Comparison of ENCODE assay signal across 1 cellular context in genomic region chr1:62436039-62436465, GRCh38.
TF ChIP-seq lines count a peak whose summit lies in the region.

No MANE protein-coding gene starts in this region.

TF ChIP-seq in HepG2, 621 proteins besides CTCF, POLR2A, EP300 and RAD21 (continued from another document and continues in another):
- TF ChIP-seq, protein P1, sequence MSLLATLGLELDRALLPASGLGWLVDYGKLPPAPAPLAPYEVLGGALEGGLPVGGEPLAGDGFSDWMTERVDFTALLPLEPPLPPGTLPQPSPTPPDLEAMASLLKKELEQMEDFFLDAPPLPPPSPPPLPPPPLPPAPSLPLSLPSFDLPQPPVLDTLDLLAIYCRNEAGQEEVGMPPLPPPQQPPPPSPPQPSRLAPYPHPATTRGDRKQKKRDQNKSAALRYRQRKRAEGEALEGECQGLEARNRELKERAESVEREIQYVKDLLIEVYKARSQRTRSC (CRISPR knock-in tag; IDR thresholded peaks at IDR 0.05; ENCODE audit: low read depth), result no peak
- TF ChIP-seq ZNF563 (CRISPR knock-in tag; IDR thresholded peaks at IDR 0.05) (0 out of 2 replicates have a peak, but pooled peaks have one; percentile 28), PLRG1 (conservative IDR thresholded peaks at IDR 0.05) (no peak), RCOR2 (CRISPR knock-in tag; IDR thresholded peaks at IDR 0.05) (0 out of 2 replicates have a peak, but pooled peaks have one; percentile 25), ZFP62 (CRISPR knock-in tag; IDR thresholded peaks at IDR 0.05) (no peak), MAX (IDR thresholded peaks at IDR 0.05) (no peak), STAT6 (CRISPR knock-in tag; IDR thresholded peaks at IDR 0.05; ENCODE audit: borderline replicate concordance) (no peak), SMARCE1 (IDR thresholded peaks at IDR 0.05; ENCODE audit: borderline replicate concordance) (no peak), ZSCAN20 (CRISPR knock-in tag; IDR thresholded peaks at IDR 0.05; ENCODE audit: borderline replicate concordance) (peak; percentile 82), TRIM24 (CRISPR knock-in tag; IDR thresholded peaks at IDR 0.05) (no peak), SKI (IDR thresholded peaks at IDR 0.05; ENCODE audit: partially characterized antibody) (no peak), ZBTB25 (CRISPR knock-in tag; IDR thresholded peaks at IDR 0.05) (0 out of 2 replicates have a peak, but pooled peaks have one; percentile 2), ZNF597 (CRISPR knock-in tag; IDR thresholded peaks at IDR 0.05) (no peak), ZNF572 (CRISPR knock-in tag; IDR thresholded peaks at IDR 0.05) (no peak), DMAP1 (CRISPR knock-in tag; IDR thresholded peaks at IDR 0.05) (no peak; the same call in 1 of the 2 replicates), MLX (CRISPR knock-in tag; IDR thresholded peaks at IDR 0.05) (no peak), ZNF816 (CRISPR knock-in tag; IDR thresholded peaks at IDR 0.05; ENCODE audit: borderline replicate concordance) (0 out of 2 replicates have a peak, but pooled peaks have one; percentile 22), ZNF512 (CRISPR knock-in tag; IDR thresholded peaks at IDR 0.05) (no peak), ZNF3 (CRISPR knock-in tag; IDR thresholded peaks at IDR 0.05) (no peak), FOXK2 (IDR thresholded peaks at IDR 0.05) (no peak), ZNF263 (CRISPR knock-in tag; IDR thresholded peaks at IDR 0.05) (peak; percentile 57; the same call in 1 of the 2 replicates), SIN3A (IDR thresholded peaks at IDR 0.05; ENCODE audit: borderline replicate concordance, low read depth, low read length) (no peak), BCLAF1 (IDR thresholded peaks at IDR 0.05) (no peak), RXRB (CRISPR knock-in tag; IDR thresholded peaks at IDR 0.05; ENCODE audit: borderline replicate concordance) (peak; percentile 68), HCFC1 (IDR thresholded peaks at IDR 0.05; ENCODE audit: low read depth, low read length) (no peak), ZNF724P (CRISPR knock-in tag; IDR thresholded peaks at IDR 0.05; ENCODE audit: borderline replicate concordance) (no peak), FLYWCH1 (CRISPR knock-in tag; IDR thresholded peaks at IDR 0.05) (no peak), MTA1 (CRISPR knock-in tag; IDR thresholded peaks at IDR 0.05; ENCODE audit: borderline replicate concordance) (no peak), ZBED4 (CRISPR knock-in tag; IDR thresholded peaks at IDR 0.05; ENCODE audit: borderline replicate concordance) (no peak), ZNF674 (CRISPR knock-in tag; IDR thresholded peaks at IDR 0.05; ENCODE audit: low read depth) (no peak), NONO (IDR thresholded peaks at IDR 0.05) (no peak), NONO (CRISPR knock-in tag; conservative IDR thresholded peaks at IDR 0.05) (peak; percentile 35; the same call in 1 of the 2 replicates)
- TF ChIP-seq, protein P2, sequence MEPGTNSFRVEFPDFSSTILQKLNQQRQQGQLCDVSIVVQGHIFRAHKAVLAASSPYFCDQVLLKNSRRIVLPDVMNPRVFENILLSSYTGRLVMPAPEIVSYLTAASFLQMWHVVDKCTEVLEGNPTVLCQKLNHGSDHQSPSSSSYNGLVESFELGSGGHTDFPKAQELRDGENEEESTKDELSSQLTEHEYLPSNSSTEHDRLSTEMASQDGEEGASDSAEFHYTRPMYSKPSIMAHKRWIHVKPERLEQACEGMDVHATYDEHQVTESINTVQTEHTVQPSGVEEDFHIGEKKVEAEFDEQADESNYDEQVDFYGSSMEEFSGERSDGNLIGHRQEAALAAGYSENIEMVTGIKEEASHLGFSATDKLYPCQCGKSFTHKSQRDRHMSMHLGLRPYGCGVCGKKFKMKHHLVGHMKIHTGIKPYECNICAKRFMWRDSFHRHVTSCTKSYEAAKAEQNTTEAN (CRISPR knock-in tag; conservative IDR thresholded peaks at IDR 0.05), result 0 out of 2 replicates have a peak, but pooled peaks have one; percentile 54
- TF ChIP-seq, protein P3, sequence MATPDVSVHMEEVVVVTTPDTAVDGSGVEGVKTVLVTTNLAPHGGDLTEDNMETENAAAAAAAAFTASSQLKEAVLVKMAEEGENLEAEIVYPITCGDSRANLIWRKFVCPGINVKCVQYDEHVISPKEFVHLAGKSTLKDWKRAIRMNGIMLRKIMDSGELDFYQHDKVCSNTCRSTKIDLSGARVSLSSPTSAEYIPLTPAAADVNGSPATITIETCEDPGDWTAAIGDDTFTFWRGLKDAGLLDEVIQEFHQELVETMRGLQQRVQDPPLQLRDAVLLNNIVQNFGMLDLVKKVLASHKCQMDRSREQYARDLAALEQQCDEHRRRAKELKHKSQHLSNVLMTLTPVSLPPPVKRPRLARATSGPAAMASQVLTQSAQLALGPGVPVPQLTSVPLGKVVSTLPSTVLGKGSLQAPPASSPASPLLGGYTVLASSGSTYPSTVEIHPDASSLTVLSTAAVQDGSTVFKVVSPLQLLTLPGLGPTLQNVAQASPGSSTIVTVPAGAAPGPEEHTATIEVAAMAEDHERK (CRISPR knock-in tag; IDR thresholded peaks at IDR 0.05; ENCODE audit: low read depth), result peak; percentile 70; the same call in 1 of the 2 replicates
- TF ChIP-seq, protein P4, sequence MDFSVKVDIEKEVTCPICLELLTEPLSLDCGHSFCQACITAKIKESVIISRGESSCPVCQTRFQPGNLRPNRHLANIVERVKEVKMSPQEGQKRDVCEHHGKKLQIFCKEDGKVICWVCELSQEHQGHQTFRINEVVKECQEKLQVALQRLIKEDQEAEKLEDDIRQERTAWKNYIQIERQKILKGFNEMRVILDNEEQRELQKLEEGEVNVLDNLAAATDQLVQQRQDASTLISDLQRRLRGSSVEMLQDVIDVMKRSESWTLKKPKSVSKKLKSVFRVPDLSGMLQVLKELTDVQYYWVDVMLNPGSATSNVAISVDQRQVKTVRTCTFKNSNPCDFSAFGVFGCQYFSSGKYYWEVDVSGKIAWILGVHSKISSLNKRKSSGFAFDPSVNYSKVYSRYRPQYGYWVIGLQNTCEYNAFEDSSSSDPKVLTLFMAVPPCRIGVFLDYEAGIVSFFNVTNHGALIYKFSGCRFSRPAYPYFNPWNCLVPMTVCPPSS (IDR thresholded peaks at IDR 0.05), result no peak
- TF ChIP-seq, protein P5, sequence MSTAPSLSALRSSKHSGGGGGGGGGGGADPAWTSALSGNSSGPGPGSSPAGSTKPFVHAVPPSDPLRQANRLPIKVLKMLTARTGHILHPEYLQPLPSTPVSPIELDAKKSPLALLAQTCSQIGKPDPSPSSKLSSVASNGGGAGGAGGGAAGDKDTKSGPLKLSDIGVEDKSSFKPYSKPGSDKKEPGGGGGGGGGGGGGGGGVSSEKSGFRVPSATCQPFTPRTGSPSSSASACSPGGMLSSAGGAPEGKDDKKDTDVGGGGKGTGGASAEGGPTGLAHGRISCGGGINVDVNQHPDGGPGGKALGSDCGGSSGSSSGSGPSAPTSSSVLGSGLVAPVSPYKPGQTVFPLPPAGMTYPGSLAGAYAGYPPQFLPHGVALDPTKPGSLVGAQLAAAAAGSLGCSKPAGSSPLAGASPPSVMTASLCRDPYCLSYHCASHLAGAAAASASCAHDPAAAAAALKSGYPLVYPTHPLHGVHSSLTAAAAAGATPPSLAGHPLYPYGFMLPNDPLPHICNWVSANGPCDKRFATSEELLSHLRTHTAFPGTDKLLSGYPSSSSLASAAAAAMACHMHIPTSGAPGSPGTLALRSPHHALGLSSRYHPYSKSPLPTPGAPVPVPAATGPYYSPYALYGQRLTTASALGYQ (CRISPR knock-in tag; IDR thresholded peaks at IDR 0.05), result peak; percentile 65; the same call in 1 of the 2 replicates
